Comparison of ENCODE assay signal across 14 cellular contexts in genomic region chr11:111450480-111451320, GRCh38.
DNase-seq lines count a peak whose midpoint lies in the region; ATAC-seq and TF ChIP-seq lines count a peak whose summit lies in the region.
"Had no signal": no experiment of that assay in that cellular context is flagged by ENCODE, and none has a peak within 500 bp of the region (broad histone marks: within the 10 kb centered on the region; RNA-seq: fewer than 3 reads in every experiment).

No MANE protein-coding gene starts in this region.

- TF ChIP-seq CTCF in foreskin fibroblast (IDR thresholded peaks at IDR 0.05; ENCODE audit: low read depth, low read length) = no peak

- no peaks in the 10 kb centered on the region for H3K27me3 ChIP-seq in layer of hippocampus (ENCODE audit: control insufficient read depth, insufficient read depth, low read length)
- H3K27me3 ChIP-seq: body of pancreas, transverse colon had no signal

- no peak overlapping the region for H3K4me3 ChIP-seq in foreskin fibroblast (ENCODE audit: low read depth in 1 of 2, low read length in 2 of 2)
- H3K4me3 ChIP-seq: body of pancreas, mucosa of descending colon, transverse colon had no signal

- H3K27ac Mint-ChIP-seq in activated CD4-positive, alpha-beta T cell treated with anti-CD3 and anti-CD28 coated beads, Interleukin-2, amount 10 ng/mL, durations not matched to agents 24 days and 14 days = no peak overlapping the region
- H3K27ac Mint-ChIP-seq: activated CD4-positive, alpha-beta memory T cell treated with anti-CD3 and anti-CD28 coated beads for 36 hours had no signal

- intact Hi-C loops in activated CD4-positive, alpha-beta T cell treated with anti-CD3 and anti-CD28 coated beads, Interleukin-2, amount 10 ng/mL, durations not matched to agents 24 days and 14 days (cut with micrococcal nuclease) = loop anchor here (5.0 kb wide), 2 partner anchors 117 to 392 kb away; no protein-coding TSS in a partner anchor

- H3K27me3 Mint-ChIP-seq in activated CD4-positive, alpha-beta T cell treated with anti-CD3 and anti-CD28 coated beads, Interleukin-2, amount 10 ng/mL, durations not matched to agents 24 days and 14 days = peaks cover 7% of the 10 kb centered on the region
- H3K27me3 Mint-ChIP-seq: activated CD4-positive, alpha-beta memory T cell treated with anti-CD3 and anti-CD28 coated beads for 36 hours had no signal

- ATAC-seq in GM18868 (IDR thresholded peaks at IDR 0.05; ENCODE audit: unreplicated experiment) = peak; percentile 75
- peak; percentile 66 for ATAC-seq in GM21737 (IDR thresholded peaks at IDR 0.05; ENCODE audit: unreplicated experiment)
- ATAC-seq in HG03439 (IDR thresholded peaks at IDR 0.05; ENCODE audit: unreplicated experiment) = peak; percentile 74
- ATAC-seq: body of pancreas, mucosa of descending colon had no signal

- peak overlapping the region; percentile 76 for H3K27ac ChIP-seq in layer of hippocampus (ENCODE audit: low read depth, low read length)
- H3K27ac ChIP-seq: body of pancreas, transverse colon had no signal

- H3K4me3 Mint-ChIP-seq in activated CD4-positive, alpha-beta T cell treated with anti-CD3 and anti-CD28 coated beads, Interleukin-2, amount 10 ng/mL, durations not matched to agents 24 days and 14 days = no peak overlapping the region
- H3K4me3 Mint-ChIP-seq: activated CD4-positive, alpha-beta memory T cell treated with anti-CD3 and anti-CD28 coated beads for 36 hours had no signal

- DNase-seq in NK-92 (lab: John Stamatoyannopoulos, UW; ENCODE audit: unreplicated experiment) (no peak), foreskin fibroblast (no peak), NCI-H2029 treated with DMSO at 0.1 percent for 48 hours (lab: John Stamatoyannopoulos, UW) (no peak)
- no peak for DNase-seq in activated CD4-positive, alpha-beta T cell treated with anti-CD3 and anti-CD28 coated beads, Interleukin-2, amount 10 ng/mL, durations not matched to agents 24 days and 14 days
- DNase-seq: activated CD4-positive, alpha-beta memory T cell treated with anti-CD3 and anti-CD28 coated beads for 36 hours; body of pancreas; GF-D8; mucosa of descending colon; OCI-M1; transverse colon had no signal

- no peaks in the 10 kb centered on the region for H3K9me3 Mint-ChIP-seq in activated CD4-positive, alpha-beta T cell treated with anti-CD3 and anti-CD28 coated beads, Interleukin-2, amount 10 ng/mL, durations not matched to agents 24 days and 14 days
- H3K9me3 Mint-ChIP-seq: activated CD4-positive, alpha-beta memory T cell treated with anti-CD3 and anti-CD28 coated beads for 36 hours had no signal

- peaks cover 12% of the 10 kb centered on the region for H3K4me1 Mint-ChIP-seq in activated CD4-positive, alpha-beta T cell treated with anti-CD3 and anti-CD28 coated beads, Interleukin-2, amount 10 ng/mL, durations not matched to agents 24 days and 14 days

- no peaks in the 10 kb centered on the region for H3K36me3 Mint-ChIP-seq in activated CD4-positive, alpha-beta T cell treated with anti-CD3 and anti-CD28 coated beads, Interleukin-2, amount 10 ng/mL, durations not matched to agents 24 days and 14 days (ENCODE audit: low read depth)
- H3K36me3 Mint-ChIP-seq: activated CD4-positive, alpha-beta memory T cell treated with anti-CD3 and anti-CD28 coated beads for 36 hours had no signal
